In genomic region chr16:62720651-62721050, GRCh38 we compare ENCODE assay signal across 33 cellular contexts.
"Had no signal": no experiment of that assay in that cellular context is flagged by ENCODE, and none has a peak within 500 bp of the region (broad histone marks: within the 10 kb centered on the region; RNA-seq: fewer than 3 reads in every experiment).

No MANE protein-coding gene starts in this region.

- ATAC-seq: activated naive CD4-positive, alpha-beta T cell treated with anti-CD3 and anti-CD28 coated beads, Interleukin-2, amount 50 U/mL, for 72 hours; activated naive CD8-positive, alpha-beta T cell treated with anti-CD3 and anti-CD28 coated beads, Interleukin-2, amount 50 U/mL, for 24 hours; activated T-cell treated with anti-CD3 and anti-CD28 coated beads, Interleukin-2, amount 50 U/mL, for 4 hours; activated T-cell treated with anti-CD3 and anti-CD28 coated beads, Interleukin-2, amount 50 U/mL, for 72 hours; activated T-helper 17 cell treated with anti-CD3 and anti-CD28 coated beads, Interleukin-2, amount 50 U/mL, for 72 hours; body of pancreas had no signal

- DNase-seq: activated effector memory CD4-positive, alpha-beta T cell treated with anti-CD3 and anti-CD28 coated beads, Interleukin-2, amount 50 U/mL, for 16 hours; activated effector memory CD4-positive, alpha-beta T cell treated with Interleukin-2 at 50 U/mL for 16 hours; activated gamma-delta T cell; activated gamma-delta T cell treated with Interleukin-2 at 50 U/mL for 16 hours; activated naive CD4-positive, alpha-beta T cell; activated naive CD4-positive, alpha-beta T cell treated with anti-CD3 and anti-CD28 coated beads for 36 hours; activated naive CD4-positive, alpha-beta T cell treated with anti-CD3 and anti-CD28 coated beads, Interleukin-2, amount 10 ng/mL, durations not matched to agents 7 days and 5 days; activated naive CD4-positive, alpha-beta T cell treated with anti-CD3 and anti-CD28 coated beads, Interleukin-2, amount 50 U/mL, for 16 hours; activated naive CD4-positive, alpha-beta T cell treated with Interleukin-2 at 50 U/mL for 16 hours; activated naive CD8-positive, alpha-beta T cell treated with anti-CD3 and anti-CD28 coated beads for 36 hours; activated naive CD8-positive, alpha-beta T cell treated with anti-CD3 and anti-CD28 coated beads, Interleukin-2, amount 10 ng/mL, durations not matched to agents 7 days and 5 days; activated naive CD8-positive, alpha-beta T cell treated with anti-CD3 and anti-CD28 coated beads, Interleukin-2, amount 50 U/mL, for 24 hours; activated T-cell treated with anti-CD3 and anti-CD28 coated beads, Interleukin-2, amount 50 U/mL, for 24 hours; activated T-cell treated with anti-CD3 and anti-CD28 coated beads, Interleukin-2, amount 50 U/mL, for 4 hours; activated T-cell treated with anti-CD3 and anti-CD28 coated beads, Interleukin-2, amount 50 U/mL, for 48 hours; activated T-cell treated with anti-CD3 and anti-CD28 coated beads, Interleukin-2, amount 50 U/mL, for 72 hours; adrenal gland; amniotic stem cell; amygdala; anterior cingulate cortex; aorta; body of pancreas; brain microvascular endothelial cell; caudate nucleus; central memory CD4-positive, alpha-beta T cell; cerebellar nuclear complex had no signal

- FAIRE-seq: astrocyte, bronchial epithelial cell had no signal

- H3K36me3 ChIP-seq: adrenal gland, ascending aorta, brain microvascular endothelial cell, breast epithelium, cardiac muscle cell had no signal

- H3K4me1 ChIP-seq: adrenal gland, ascending aorta, body of pancreas, breast epithelium had no signal

- H3K27ac ChIP-seq: adrenal gland, ascending aorta, body of pancreas, brain microvascular endothelial cell, breast epithelium, cardiac muscle cell had no signal

- H3K9me3 ChIP-seq: adrenal gland, ascending aorta, body of pancreas had no signal

- H3K27me3 ChIP-seq: adrenal gland, ascending aorta, body of pancreas, brain microvascular endothelial cell, breast epithelium, cardiac muscle cell had no signal

- H3K4me3 ChIP-seq: adrenal gland, ascending aorta, body of pancreas, breast epithelium, cardiac muscle cell had no signal
